Comparison of ENCODE assay signal across 19 cellular contexts in genomic region chr14:72675126-72675525, GRCh38.
DNase-seq lines count a peak whose midpoint lies in the region; ATAC-seq, FAIRE-seq and TF ChIP-seq lines count a peak whose summit lies in the region.
"Had no signal": no experiment of that assay in that cellular context is flagged by ENCODE, and none has a peak within 500 bp of the region (broad histone marks: within the 10 kb centered on the region; RNA-seq: fewer than 3 reads in every experiment).

No MANE protein-coding gene starts in this region.

- TF ChIP-seq CTCF in SK-N-SH (IDR thresholded peaks at IDR 0.05) (no peak), SU-DHL-6 (IDR thresholded peaks at IDR 0.05; ENCODE audit: insufficient read depth, low read length, poor library complexity, severe bottlenecking) (no peak), type B pancreatic cell (conservative IDR thresholded peaks at IDR 0.05) (no peak), foreskin fibroblast (IDR thresholded peaks at IDR 0.05; ENCODE audit: low read depth, low read length) (no peak)

- H3K9me3 ChIP-seq in SK-N-SH: no peaks in the 10 kb centered on the region
- no peaks in the 10 kb centered on the region for H3K9me3 ChIP-seq in SU-DHL-6 (ENCODE audit: insufficient read depth, low read length)
- H3K9me3 ChIP-seq: HAP-1 had no signal

- no peak overlapping the region for H3K4me2 ChIP-seq in SK-N-SH
- H3K4me2 ChIP-seq in SU-DHL-6 (ENCODE audit: low read depth, low read length, poor library complexity, severe bottlenecking): peak overlapping the region; percentile 2

- POLR2A ChIA-PET in SK-N-SH (lab: Yijun Ruan, JAX): no interaction called here

- H3K4me3 ChIP-seq in SK-N-SH (ENCODE audit: low read depth in 2 of 2, low read length in 1 of 2) (no peak overlapping the region), SU-DHL-6 (ENCODE audit: insufficient read depth, low read length, poor library complexity, severe bottlenecking) (no peak overlapping the region), foreskin fibroblast (ENCODE audit: low read depth in 1 of 2, low read length in 2 of 2) (no peak overlapping the region)
- H3K4me3 ChIP-seq: HAP-1, SK-N-MC had no signal

- FAIRE-seq in HTR-8/SVneo (lab: Jason Lieb, UNC): peak; percentile 28
- FAIRE-seq: A204.1 had no signal

- no peak overlapping the region for H3K27ac Mint-ChIP-seq in type B pancreatic cell
- H3K27ac Mint-ChIP-seq: CD14-positive monocyte, T-helper 17 cell had no signal

- H3K36me3 Mint-ChIP-seq in type B pancreatic cell: peaks cover 4% of the 10 kb centered on the region
- H3K36me3 Mint-ChIP-seq: CD14-positive monocyte had no signal

- H3K36me3 ChIP-seq in SK-N-SH (replicated peaks in 1 of 2; ENCODE audit: control insufficient read depth in 1 of 2, insufficient read depth in 2 of 2, low read length in 1 of 2) (no peaks in the 10 kb centered on the region), SU-DHL-6 (ENCODE audit: low read length) (no peaks in the 10 kb centered on the region)
- H3K36me3 ChIP-seq: HAP-1 had no signal

- CTCF ChIA-PET in SK-N-SH (lab: Yijun Ruan, JAX): no interaction called here

- H3K9ac ChIP-seq in SK-N-SH: no peak overlapping the region
- no peak overlapping the region for H3K9ac ChIP-seq in SU-DHL-6 (ENCODE audit: low read length)

- peaks cover 5% of the 10 kb centered on the region for H3K9me3 Mint-ChIP-seq in type B pancreatic cell

- H3F3A ChIP-seq in SK-N-SH (replicated peaks; ENCODE audit: insufficient read depth): no peaks in the 10 kb centered on the region
- no peaks in the 10 kb centered on the region for H3F3A ChIP-seq in SU-DHL-6 (ENCODE audit: insufficient read depth)

- TF ChIP-seq EP300 in SK-N-SH (IDR thresholded peaks at IDR 0.05; ENCODE audit: borderline replicate concordance in 1 of 2, low read depth in 1 of 2, low read length in 1 of 2): no peak

- 30% methylated on average over 3 of the region's 3 CpGs for WGBS in SK-N-SH (ENCODE audit: low lambda C conversion rate)

- H3K4me3 Mint-ChIP-seq in type B pancreatic cell: no peak overlapping the region
- H3K4me3 Mint-ChIP-seq: T-helper 17 cell had no signal

- peaks cover 10% of the 10 kb centered on the region for H3K4me1 Mint-ChIP-seq in type B pancreatic cell (ENCODE audit: unreplicated experiment)
- H3K4me1 Mint-ChIP-seq: T-helper 17 cell had no signal

- no peak overlapping the region; a peak in 1 of 4 replicates for H3K27ac ChIP-seq in SK-N-SH (ENCODE audit: low read depth in 2 of 2, low read length in 1 of 2)
- no peak overlapping the region for H3K27ac ChIP-seq in SU-DHL-6 (ENCODE audit: low read depth, low read length)
- H3K27ac ChIP-seq: SK-N-MC had no signal

- TF ChIP-seq RAD21 in SK-N-SH (IDR thresholded peaks at IDR 0.05; ENCODE audit: low read length): no peak

- H3K27me3 ChIP-seq in SK-N-SH (ENCODE audit: insufficient read depth) (no peaks in the 10 kb centered on the region), SU-DHL-6 (ENCODE audit: low read length) (no peaks in the 10 kb centered on the region)

- DNase-seq in SK-N-SH (peak; percentile 22), HTR-8/SVneo (ENCODE audit: insufficient read length, low spot score) (no peak), type B pancreatic cell (ENCODE audit: extremely low spot score, unreplicated experiment) (no peak), NCI-H510A treated with DMSO at 0.1 percent for 48 hours (lab: John Stamatoyannopoulos, UW) (no peak), foreskin fibroblast (no peak)
- DNase-seq: COR-L47, NCI-H1105, NCI-H187, NCI-H2171, NCI-H446 treated with DMSO at 0.1 percent for 48 hours, OCI-M1, T-helper 17 cell had no signal

- ATAC-seq in SK-N-SH treated with all-trans-retinoic acid at 6 μM for 48 hours: no peak
- ATAC-seq in GM21529 (IDR thresholded peaks at IDR 0.05; ENCODE audit: unreplicated experiment): no peak
- ATAC-seq: T-helper 17 cell had no signal

- H3K27me3 Mint-ChIP-seq in type B pancreatic cell: peaks cover 11% of the 10 kb centered on the region

- no peaks in the 10 kb centered on the region for H3K79me2 ChIP-seq in SK-N-SH (ENCODE audit: insufficient read depth)
- no peaks in the 10 kb centered on the region for H3K79me2 ChIP-seq in SU-DHL-6 (ENCODE audit: insufficient read depth, low read length)

- H3K4me1 ChIP-seq in SK-N-SH (ENCODE audit: control insufficient read depth in 1 of 2, insufficient read depth in 2 of 2, low read depth in 1 of 2, low read length in 1 of 2): peaks cover 8 to 18% of the 10 kb centered on the region in 2 experiments; a peak in 2 of 4 replicates
- H3K4me1 ChIP-seq: HAP-1 had no signal

- no peaks in the 10 kb centered on the region for H4K20me1 ChIP-seq in SK-N-SH (ENCODE audit: insufficient read depth)
- H4K20me1 ChIP-seq in SU-DHL-6 (ENCODE audit: low read depth, low read length): no peaks in the 10 kb centered on the region

- H2AFZ ChIP-seq in SK-N-SH (ENCODE audit: low read depth) (no peak overlapping the region), SU-DHL-6 (ENCODE audit: low read depth, low read length, severe bottlenecking) (no peak overlapping the region)

- no peaks in the 10 kb centered on the region for H3K9me2 ChIP-seq in SK-N-SH
- H3K9me2 ChIP-seq in SU-DHL-6 (replicated peaks; ENCODE audit: insufficient read depth, low read length): no peaks in the 10 kb centered on the region

TF ChIP-seq in SK-N-SH, 30 proteins besides CTCF, POLR2A, EP300 and RAD21 (continues in another document):
- no peak for TF ChIP-seq MAX (IDR thresholded peaks at IDR 0.05; ENCODE audit: low read depth)
- TF ChIP-seq EZH2phosphoT487 (IDR thresholded peaks at IDR 0.05; ENCODE audit: borderline replicate concordance, low read depth): no peak
- no peak for TF ChIP-seq FOSL2 (IDR thresholded peaks at IDR 0.05; ENCODE audit: borderline replicate concordance, low read depth)
- TF ChIP-seq USF2 (IDR thresholded peaks at IDR 0.05; ENCODE audit: borderline replicate concordance, low read depth, low read length): no peak
- no peak for TF ChIP-seq ZBTB33 (IDR thresholded peaks at IDR 0.05; ENCODE audit: borderline replicate concordance, low read depth)
- TF ChIP-seq POLR2AphosphoS5 (IDR thresholded peaks at IDR 0.05; ENCODE audit: low read depth, low read length): no peak

TF ChIP-seq in SK-N-SH treated with all-trans-retinoic acid at 6 μM for 48 hours, 23 proteins besides CTCF, POLR2A, EP300 and RAD21:
- TF ChIP-seq GLIS3 (CRISPR knock-in tag; IDR thresholded peaks at IDR 0.05): no peak
- no peak for TF ChIP-seq OSR1 (CRISPR knock-in tag; IDR thresholded peaks at IDR 0.05)
- TF ChIP-seq CSDC2 (CRISPR knock-in tag; IDR thresholded peaks at IDR 0.05): no peak
